22 cellular contexts compared by ENCODE assay signal in genomic region chr11:82183346-82183745, GRCh38.
DNase-seq lines count a peak whose midpoint lies in the region; ATAC-seq, FAIRE-seq and TF ChIP-seq lines count a peak whose summit lies in the region.
"Had no signal": no experiment of that assay in that cellular context is flagged by ENCODE, and none has a peak within 500 bp of the region (broad histone marks: within the 10 kb centered on the region; RNA-seq: fewer than 3 reads in every experiment).

No MANE protein-coding gene starts in this region.

- peaks cover 7% of the 10 kb centered on the region for H3K9me3 Mint-ChIP-seq in glutamatergic neuron (ENCODE audit: unreplicated experiment)
- H3K9me3 Mint-ChIP-seq: CD4-positive, alpha-beta memory T cell had no signal

- no peak for TF ChIP-seq CTCF in glutamatergic neuron (IDR thresholded peaks at IDR 0.05; ENCODE audit: partially characterized antibody, unreplicated experiment)

- no peak for ATAC-seq in HG02885 (IDR thresholded peaks at IDR 0.05; ENCODE audit: poor library complexity, unreplicated experiment)
- ATAC-seq: A549, GM12878, HCT116 had no signal

- TF ChIP-seq POLR2A in H54 (IDR thresholded peaks at IDR 0.05; ENCODE audit: low read depth, low read length): no peak

- DNase-seq in NCI-H748 (lab: John Stamatoyannopoulos, UW; ENCODE audit: unreplicated experiment) (peak; percentile 47), NCI-H748 treated with DMSO at 0.1 percent for 48 hours (lab: John Stamatoyannopoulos, UW) (no peak), NCI-H69 (lab: John Stamatoyannopoulos, UW) (peak; percentile 90), glutamatergic neuron (no peak), NCI-H2227 (lab: John Stamatoyannopoulos, UW; ENCODE audit: unreplicated experiment) (no peak), H54 (ENCODE audit: insufficient read length, low spot score) (no peak)
- DNase-seq: 8988T; C1 segment of cervical spinal cord; Calu3; CD4-positive, alpha-beta memory T cell; COR-L47; DMS79; EL; GDM1; GM23248; H9 had no signal

- peak overlapping the region; percentile 87 for H3K27ac Mint-ChIP-seq in glutamatergic neuron (ENCODE audit: unreplicated experiment)
- H3K27ac Mint-ChIP-seq: CD4-positive, alpha-beta memory T cell; H9 had no signal

- FAIRE-seq in H54 (lab: Jason Lieb, UNC): no peak
- FAIRE-seq: A549, GM12878, GM19239, H1 had no signal

- peaks cover 10% of the 10 kb centered on the region for H3K4me1 Mint-ChIP-seq in glutamatergic neuron (ENCODE audit: low read depth, unreplicated experiment)
- H3K4me1 Mint-ChIP-seq: CD4-positive, alpha-beta memory T cell had no signal

- peaks cover 6% of the 10 kb centered on the region for H3K36me3 Mint-ChIP-seq in glutamatergic neuron (ENCODE audit: unreplicated experiment)
- H3K36me3 Mint-ChIP-seq: CD4-positive, alpha-beta memory T cell had no signal

- H3K27me3 Mint-ChIP-seq in glutamatergic neuron (ENCODE audit: unreplicated experiment): no peaks in the 10 kb centered on the region

- no peak overlapping the region for H3K4me3 Mint-ChIP-seq in glutamatergic neuron (ENCODE audit: unreplicated experiment)
- H3K4me3 Mint-ChIP-seq: CD4-positive, alpha-beta memory T cell; H9 had no signal

Comparison
In these comparisons a context has a peak if more than half of its experiments do, and no peak if none do; other contexts are left out.
1. DNase-seq: peak in NCI-H748 (single experiment) and NCI-H69 (single experiment); none in NCI-H748 treated with DMSO at 0.1 percent for 48 hours (single experiment), glutamatergic neuron (single experiment), NCI-H2227 (single experiment) and H54 (single experiment).